31 cellular contexts compared by ENCODE assay signal in genomic region chr1:214946615-214947014, GRCh38.
"Had no signal": no experiment of that assay in that cellular context is flagged by ENCODE, and none has a peak within 500 bp of the region (broad histone marks: within the 10 kb centered on the region; RNA-seq: fewer than 3 reads in every experiment).

No MANE protein-coding gene starts in this region.

- H3K27me3 ChIP-seq: colonic mucosa, heart right ventricle, ovary, spleen, suprapubic skin, transverse colon, upper lobe of right lung, uterus had no signal

- H3K36me3 Mint-ChIP-seq: naive thymus-derived CD8-positive, alpha-beta T cell; stimulated activated memory B cell treated with anti-CD40 and anti-IgM and Interleukin-4, amounts not matched to agents 10 μg/mL and 1 μg/mL and 100 μg/mL, for 72 hours had no signal

- FAIRE-seq: islet of Langerhans had no signal

- DNase-seq: colonic mucosa; effector CD8-positive, alpha-beta T cell; endodermal cell; foreskin melanocyte; glutamatergic neuron; heart right ventricle; hippocampal formation; kidney glomerular epithelial cell; left colon; left ventricle myocardium superior; lower lobe of right lung; naive thymus-derived CD8-positive, alpha-beta T cell; nephron progenitor cell; nucleus accumbens; ovary; posterior cingulate gyrus; psoas muscle; right cardiac atrium; spleen; stimulated activated CD4-positive, alpha-beta T cell treated with anti-CD3 and anti-CD28 coated beads, Interleukin-4, amount 100 ng/mL, for 4 hours; transverse colon; upper lobe of right lung; uterus had no signal

- H3K4me1 ChIP-seq: colonic mucosa, heart right ventricle, lower lobe of right lung, psoas muscle, spleen, suprapubic skin, transverse colon, upper lobe of right lung, uterus had no signal

- H3K9me3 Mint-ChIP-seq: dendritic cell treated with granulocyte-macrophage colony-stimulating factor and Interleukin-4, amounts not matched to agents 40 ng/mL and 50 ng/mL, for 4 days; endodermal cell; nephron progenitor cell; stimulated activated memory B cell treated with anti-CD40 and anti-IgM and Interleukin-4, amounts not matched to agents 10 μg/mL and 1 μg/mL and 100 μg/mL, for 72 hours; stimulated activated naive CD8-positive, alpha-beta T cell treated with anti-CD3 and anti-CD28 coated beads, Interleukin-15, Interleukin-2, amounts not matched to agents 100 ng/mL and 50 ng/mL, for 24 hours had no signal

- H3K27ac Mint-ChIP-seq: dendritic cell treated with granulocyte-macrophage colony-stimulating factor and Interleukin-4, amounts not matched to agents 40 ng/mL and 50 ng/mL, for 4 days; endodermal cell; naive thymus-derived CD8-positive, alpha-beta T cell; nephron progenitor cell; stimulated activated memory B cell treated with anti-CD40 and anti-IgM and Interleukin-4, amounts not matched to agents 10 μg/mL and 1 μg/mL and 100 μg/mL, for 72 hours; stimulated activated naive CD8-positive, alpha-beta T cell treated with anti-CD3 and anti-CD28 coated beads, Interleukin-15, Interleukin-2, amounts not matched to agents 100 ng/mL and 50 ng/mL, for 24 hours had no signal

- H3K4me1 Mint-ChIP-seq: endodermal cell; naive thymus-derived CD8-positive, alpha-beta T cell; nephron progenitor cell; stimulated activated memory B cell treated with anti-CD40 and anti-IgM and Interleukin-4, amounts not matched to agents 10 μg/mL and 1 μg/mL and 100 μg/mL, for 72 hours had no signal

- H3K27ac ChIP-seq: colonic mucosa, epithelial cell of prostate, heart right ventricle, lower lobe of right lung, ovary, psoas muscle, skin epidermis, spleen, suprapubic skin, transverse colon, upper lobe of right lung, uterus had no signal

- H3K9me3 ChIP-seq: colonic mucosa, heart right ventricle, lower lobe of right lung, ovary, psoas muscle, spleen, suprapubic skin, transverse colon, upper lobe of right lung, uterus had no signal

- H3K4me3 Mint-ChIP-seq: dendritic cell treated with granulocyte-macrophage colony-stimulating factor and Interleukin-4, amounts not matched to agents 40 ng/mL and 50 ng/mL, for 4 days; endodermal cell; naive thymus-derived CD8-positive, alpha-beta T cell; nephron progenitor cell; stimulated activated memory B cell treated with anti-CD40 and anti-IgM and Interleukin-4, amounts not matched to agents 10 μg/mL and 1 μg/mL and 100 μg/mL, for 72 hours; stimulated activated naive CD8-positive, alpha-beta T cell treated with anti-CD3 and anti-CD28 coated beads, Interleukin-15, Interleukin-2, amounts not matched to agents 100 ng/mL and 50 ng/mL, for 24 hours had no signal

- ATAC-seq: esophagus mucosa; heart right ventricle; left colon; left ventricle myocardium superior; lower lobe of right lung; naive thymus-derived CD8-positive, alpha-beta T cell; psoas muscle; right cardiac atrium; stimulated activated memory B cell treated with anti-CD40 and anti-IgM and Interleukin-4, amounts not matched to agents 10 μg/mL and 1 μg/mL and 100 μg/mL, for 72 hours; upper lobe of right lung had no signal

- H3K4me3 ChIP-seq: colonic mucosa, heart right ventricle, lower lobe of right lung, ovary, psoas muscle, skin epidermis, spleen, suprapubic skin, transverse colon, upper lobe of right lung, uterus had no signal

- H3K27me3 Mint-ChIP-seq: dendritic cell treated with granulocyte-macrophage colony-stimulating factor and Interleukin-4, amounts not matched to agents 40 ng/mL and 50 ng/mL, for 4 days; stimulated activated memory B cell treated with anti-CD40 and anti-IgM and Interleukin-4, amounts not matched to agents 10 μg/mL and 1 μg/mL and 100 μg/mL, for 72 hours; stimulated activated naive CD8-positive, alpha-beta T cell treated with anti-CD3 and anti-CD28 coated beads, Interleukin-15, Interleukin-2, amounts not matched to agents 100 ng/mL and 50 ng/mL, for 24 hours had no signal

- H3K36me3 ChIP-seq: colonic mucosa, heart right ventricle, lower lobe of right lung, ovary, spleen, suprapubic skin, transverse colon, upper lobe of right lung, uterus had no signal
